12 cellular contexts compared by ENCODE assay signal in the genomic region with DNA sequence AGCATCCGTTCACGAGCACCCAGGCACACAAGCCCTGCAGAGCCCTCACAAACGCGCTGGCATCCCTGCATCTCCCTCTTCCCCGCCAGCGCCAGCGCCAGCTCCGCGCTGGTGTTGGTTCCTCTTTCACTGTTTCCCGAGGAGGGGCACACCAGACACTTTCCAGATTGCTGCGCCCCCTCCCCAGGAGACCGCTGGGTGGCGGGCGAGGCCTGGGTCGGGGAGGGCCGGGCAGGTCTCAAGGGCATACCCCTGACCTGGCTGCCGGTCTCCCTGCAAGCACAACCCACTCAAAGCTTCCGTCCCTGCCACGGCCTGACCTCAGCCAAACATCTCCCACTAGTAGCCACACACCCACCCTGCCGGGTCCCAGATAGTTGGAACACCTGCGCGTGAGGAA. TPM values are rescaled to one million over a fixed set of nuclear protein-coding genes. Genes with fewer than 3 reads are reported as not detected.
DNase-seq lines count a peak whose midpoint lies in the region; ATAC-seq and TF ChIP-seq lines count a peak whose summit lies in the region.
"Had no signal": no experiment of that assay in that cellular context is flagged by ENCODE, and none has a peak within 500 bp of the region (broad histone marks: within the 10 kb centered on the region; RNA-seq: fewer than 3 reads in every experiment).

No MANE protein-coding gene starts in this region.

- no peaks in the 10 kb centered on the region for H3K9me3 Mint-ChIP-seq in endothelial cell (ENCODE audit: unreplicated experiment)
- H3K9me3 Mint-ChIP-seq in stimulated activated naive B cell treated with anti-CD40 and anti-IgM and Interleukin-4, amounts not matched to agents 10 μg/mL and 1 μg/mL and 100 μg/mL, for 72 hours: peaks cover 0 to 1% of the 10 kb centered on the region in 2 donors

- peak overlapping the region; percentile 82 for H3K4me3 Mint-ChIP-seq in endothelial cell (ENCODE audit: unreplicated experiment)
- H3K4me3 Mint-ChIP-seq in stimulated activated naive B cell treated with anti-CD40 and anti-IgM and Interleukin-4, amounts not matched to agents 10 μg/mL and 1 μg/mL and 100 μg/mL, for 72 hours: peak overlapping the region; percentile 46 to 54

- H3K27ac ChIP-seq in uterus: no peak overlapping the region

- TF ChIP-seq POLR2A in uterus (IDR thresholded peaks at IDR 0.05): no peak

- H3K36me3 Mint-ChIP-seq in endothelial cell (ENCODE audit: low read depth, unreplicated experiment): no peaks in the 10 kb centered on the region
- H3K36me3 Mint-ChIP-seq in stimulated activated naive B cell treated with anti-CD40 and anti-IgM and Interleukin-4, amounts not matched to agents 10 μg/mL and 1 μg/mL and 100 μg/mL, for 72 hours: peaks cover 4 to 10% of the 10 kb centered on the region in 2 donors

- intact Hi-C loops in Right ventricle myocardium superior (cut with DNase I) (no loop called here), left cardiac atrium (cut with DNase I) (no loop called here), uterus (cut with DNase I; ENCODE audit: low total_unique reads) (no loop called here)

- TF ChIP-seq RAD21 in Ishikawa (IDR thresholded peaks at IDR 0.05; ENCODE audit: low read depth): peak; percentile 11; the same call in 1 of the 2 replicates

- H3K4me1 Mint-ChIP-seq in endothelial cell (ENCODE audit: unreplicated experiment): peaks cover 3% of the 10 kb centered on the region
- H3K4me1 Mint-ChIP-seq in stimulated activated naive B cell treated with anti-CD40 and anti-IgM and Interleukin-4, amounts not matched to agents 10 μg/mL and 1 μg/mL and 100 μg/mL, for 72 hours: peaks cover 14 to 37% of the 10 kb centered on the region in 2 donors

- peaks cover 24 to 66% of the 10 kb centered on the region in 2 donors for H3K27me3 ChIP-seq in uterus

- H3K4me3 ChIP-seq in uterus: no peak overlapping the region

- no peak for TF ChIP-seq EP300 in Ishikawa (IDR thresholded peaks at IDR 0.05; ENCODE audit: borderline replicate concordance)

- H3K27me3 Mint-ChIP-seq in endothelial cell (ENCODE audit: unreplicated experiment): peaks cover 26% of the 10 kb centered on the region
- peaks cover 67 to 76% of the 10 kb centered on the region in 2 donors for H3K27me3 Mint-ChIP-seq in stimulated activated naive B cell treated with anti-CD40 and anti-IgM and Interleukin-4, amounts not matched to agents 10 μg/mL and 1 μg/mL and 100 μg/mL, for 72 hours

- TF ChIP-seq CTCF in endothelial cell (IDR thresholded peaks at IDR 0.05; ENCODE audit: unreplicated experiment) (no peak), uterus (IDR thresholded peaks at IDR 0.05) (no peak)

- no peaks in the 10 kb centered on the region for H3K9me3 ChIP-seq in uterus

- H3K36me3 ChIP-seq in uterus: no peaks in the 10 kb centered on the region

- H3K27ac Mint-ChIP-seq in endothelial cell (ENCODE audit: unreplicated experiment): no peak overlapping the region
- peak overlapping the region; percentile 92 for H3K27ac Mint-ChIP-seq in stimulated activated naive B cell treated with anti-CD40 and anti-IgM and Interleukin-4, amounts not matched to agents 10 μg/mL and 1 μg/mL and 100 μg/mL, for 72 hours

- H3K4me1 ChIP-seq in uterus: peaks cover 0 to 18% of the 10 kb centered on the region in 2 donors

- ATAC-seq in Right ventricle myocardium superior (ENCODE audit: poor library complexity): no peak
- no peak for ATAC-seq in left cardiac atrium
- no peak for ATAC-seq in stimulated activated naive B cell treated with anti-CD40 and anti-IgM and Interleukin-4, amounts not matched to agents 10 μg/mL and 1 μg/mL and 100 μg/mL, for 72 hours (replicated peaks)
- ATAC-seq in GM19351 (IDR thresholded peaks at IDR 0.05; ENCODE audit: unreplicated experiment): no peak
- no peak for ATAC-seq in GM18868 (IDR thresholded peaks at IDR 0.05; ENCODE audit: unreplicated experiment)
- ATAC-seq: Right ventricle myocardium inferior, sciatic nerve had no signal

- DNase-seq in Right ventricle myocardium superior (peak; percentile 14), left cardiac atrium (no peak), endothelial cell (ENCODE audit: low spot score) (peak; percentile 27), uterus (no peak)
- no peak for DNase-seq in stimulated activated naive B cell treated with anti-CD40 and anti-IgM and Interleukin-4, amounts not matched to agents 10 μg/mL and 1 μg/mL and 100 μg/mL, for 72 hours
- DNase-seq: NCI-H446, substantia nigra had no signal

TF ChIP-seq in Ishikawa, 13 proteins besides CTCF, POLR2A, EP300 and RAD21:
- no peak for TF ChIP-seq CREB1 (IDR thresholded peaks at IDR 0.05; ENCODE audit: low read depth)

RNA-seq across cellular contexts. Expression of gene NKX1-1, which starts 2.2 kb away (rescaled TPM):
- total RNA-seq in Right ventricle myocardium superior (not detected), left cardiac atrium (not detected), endothelial cell (ENCODE audit: unreplicated experiment) (not detected), uterus (not detected)
- total RNA-seq: Right ventricle myocardium inferior, sciatic nerve had no signal

Comparison
In these comparisons a context has a peak if more than half of its experiments do, and no peak if none do; other contexts are left out.
1. DNase-seq: peak in Right ventricle myocardium superior (single experiment) and endothelial cell (single experiment); none in left cardiac atrium (single experiment), stimulated activated naive B cell treated with anti-CD40 and anti-IgM and Interleukin-4, amounts not matched to agents 10 μg/mL and 1 μg/mL and 100 μg/mL, for 72 hours (single experiment) and uterus (0 of 2).